In genomic region chr6:52984247-52984646, GRCh38 we compare ENCODE assay signal across 9 cellular contexts. TPM values are rescaled to one million over a fixed set of nuclear protein-coding genes. Genes with fewer than 3 reads are reported as not detected.
DNase-seq lines count a peak whose midpoint lies in the region; ATAC-seq, FAIRE-seq and TF ChIP-seq lines count a peak whose summit lies in the region.
"Had no signal": no experiment of that assay in that cellular context is flagged by ENCODE, and none has a peak within 500 bp of the region (broad histone marks: within the 10 kb centered on the region; RNA-seq: fewer than 3 reads in every experiment).

No MANE protein-coding gene starts in this region.

- peaks cover 3% of the 10 kb centered on the region for H4K20me1 ChIP-seq in osteoblast (ENCODE audit: insufficient read depth, low read length)

- in situ Hi-C loops in ACHN (cut with HindIII; ENCODE audit: low pct_ligation_motif_present, low pct_unique_long_range_greater_than_20kb, low sequenced_read_pairs) = no loop called here

- H3K4me1 ChIP-seq in osteoblast (ENCODE audit: insufficient read depth, low read length) = no peaks in the 10 kb centered on the region

- no peaks in the 10 kb centered on the region for H3K27me3 Mint-ChIP-seq in naive B cell

- ATAC-seq in GM18861 (IDR thresholded peaks at IDR 0.05; ENCODE audit: unreplicated experiment) = peak; percentile 69
- peak; percentile 71 for ATAC-seq in HG02763 (IDR thresholded peaks at IDR 0.05; ENCODE audit: unreplicated experiment)
- peak; percentile 92 for ATAC-seq in naive B cell (ENCODE audit: low read depth in 2 of 2)

- no peaks in the 10 kb centered on the region for H3K36me3 Mint-ChIP-seq in naive B cell

- H2AFZ ChIP-seq in osteoblast (ENCODE audit: low read length) = no peak overlapping the region

- H3K27me3 ChIP-seq in osteoblast (ENCODE audit: insufficient read depth, low read length) = no peaks in the 10 kb centered on the region

- H3K9me3 Mint-ChIP-seq in naive B cell = no peaks in the 10 kb centered on the region

- peak; percentile 75 for FAIRE-seq in RCC 7860 (lab: Jason Lieb, UNC)
- FAIRE-seq: endometrium had no signal

- no peaks in the 10 kb centered on the region for H3K79me2 ChIP-seq in osteoblast (ENCODE audit: insufficient read depth, low read length)

- H3K4me1 Mint-ChIP-seq in naive B cell = peaks cover 34 to 40% (median 38%) of the 10 kb centered on the region in 3 donors

- no peak overlapping the region for H3K27ac ChIP-seq in osteoblast (ENCODE audit: low read depth, low read length)

- H3K4me2 ChIP-seq in osteoblast (ENCODE audit: insufficient read depth, low read length) = no peak overlapping the region

- DNase-seq in RCC 7860 (ENCODE audit: low spot score) = peak; percentile 54
- DNase-seq in naive B cell = peak; percentile 54
- no peak for DNase-seq in ACHN
- DNase-seq in osteoblast (ENCODE audit: insufficient read length, low spot score, missing footprints) = no peak
- no peak for DNase-seq in SW 1271 (lab: John Stamatoyannopoulos, UW)
- DNase-seq in retina = no peak

- H3K4me3 ChIP-seq in osteoblast (ENCODE audit: insufficient read depth, low read length) = no peak overlapping the region

- peak overlapping the region in 4 of 6 donors; percentile 0 to 88 (median 47) for H3K27ac Mint-ChIP-seq in naive B cell

- TF ChIP-seq CTCF in osteoblast (IDR thresholded peaks at IDR 0.05; ENCODE audit: extremely low read depth, low read depth, low read length) = no peak

- H3K9me3 ChIP-seq in osteoblast (ENCODE audit: low read depth, low read length) = no peaks in the 10 kb centered on the region

- peak overlapping the region; percentile 1 to 74 (median 50) for H3K4me3 Mint-ChIP-seq in naive B cell

- peaks cover 52% of the 10 kb centered on the region for H3K36me3 ChIP-seq in osteoblast (ENCODE audit: insufficient read depth, low read length)

RNA-seq across cellular contexts. Expression of gene GSTA4, which starts 10.8 kb away (rescaled TPM):
- 10 to 100 TPM in 2 of 6 donors, 1 to 10 TPM in 4; 6.7 to 16.1 (median 8.3) TPM for polyA plus RNA-seq in naive B cell (ENCODE audit: low read depth in 6 of 6)
- total RNA-seq in osteoblast = 33.3 and 36.2 TPM in 2 replicates

Comparison
In these comparisons a context has a peak if more than half of its experiments do, and no peak if none do; other contexts are left out.
1. DNase-seq: peak in RCC 7860 (single experiment) and naive B cell (single experiment); none in ACHN (single experiment), osteoblast (single experiment), SW 1271 (0 of 2) and retina (single experiment).
2. Peak in every context shown above with its lines, with median percentiles within 50 percentile points of each other: ATAC-seq.